Comparison of ENCODE assay signal across 13 cellular contexts in the genomic region with DNA sequence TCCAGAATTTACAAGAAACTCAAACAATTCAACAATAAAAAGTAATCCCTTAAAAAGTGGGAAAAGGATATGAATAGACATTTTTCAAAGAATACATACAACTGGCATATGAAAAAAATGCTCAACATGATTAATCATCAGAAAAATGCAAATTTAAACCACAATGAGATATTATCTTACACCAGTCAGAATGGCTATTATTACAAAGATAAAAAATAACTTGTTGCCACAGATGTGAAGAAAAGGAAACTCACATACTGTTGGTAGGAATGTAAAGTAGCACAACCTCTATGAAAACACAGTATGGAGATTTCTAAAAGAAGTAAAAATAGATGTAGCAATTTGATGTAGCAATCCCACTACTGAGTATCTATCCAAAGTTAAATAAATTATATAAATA.
"Had no signal": no experiment of that assay in that cellular context is flagged by ENCODE, and none has a peak within 500 bp of the region (broad histone marks: within the 10 kb centered on the region; RNA-seq: fewer than 3 reads in every experiment).

No MANE protein-coding gene starts in this region.

- H3K4me3 ChIP-seq: left ventricle myocardium inferior, mucosa of descending colon had no signal

- DNase-seq: activated CD4-positive, alpha-beta T cell treated with anti-CD3 and anti-CD28 coated beads for 4 hours; activated CD8-positive, alpha-beta T cell treated with anti-CD3 and anti-CD28 coated beads for 36 hours; activated effector memory CD4-positive, alpha-beta T cell treated with anti-CD3 and anti-CD28 coated beads, Interleukin-2, amount 50 U/mL, for 16 hours; activated T-cell treated with anti-CD3 and anti-CD28 coated beads, Interleukin-2, amount 50 U/mL, for 48 hours; amygdala; glutamatergic neuron; hypothalamus; left ventricle myocardium inferior; mucosa of descending colon; naive thymus-derived CD8-positive, alpha-beta T cell; stimulated activated CD4-positive, alpha-beta T cell treated with anti-CD3 and anti-CD28 coated beads, Interleukin-12 subunit alpha, Interleukin-12 subunit beta, amount 100 ng/mL, for 4 hours; stimulated activated CD4-positive, alpha-beta T cell treated with anti-CD3 and anti-CD28 coated beads, Interleukin-2, amount 100 ng/mL, for 24 hours; T-helper 17 cell had no signal
